27 cellular contexts compared by ENCODE assay signal in the genomic region with DNA sequence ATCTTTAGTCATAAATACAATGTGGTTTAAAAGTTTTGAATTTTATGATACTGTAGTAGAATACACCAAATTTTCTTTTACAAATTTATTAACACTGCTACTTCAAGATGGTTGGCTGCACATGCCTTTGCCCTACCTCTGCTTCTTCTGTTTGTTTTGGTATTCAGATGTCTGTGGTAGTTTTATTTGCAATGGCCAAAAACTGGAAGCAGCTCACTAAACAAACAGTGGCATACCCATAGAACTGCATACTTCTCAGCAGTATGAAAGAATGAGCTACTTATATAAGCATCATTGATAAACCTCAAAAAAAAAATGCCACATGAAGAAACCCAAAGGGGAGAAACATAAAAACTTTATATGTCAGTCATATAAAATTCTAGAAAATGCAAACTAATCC. TPM values are rescaled to one million over a fixed set of nuclear protein-coding genes. Genes with fewer than 3 reads are reported as not detected.
DNase-seq lines count a peak whose midpoint lies in the region; ATAC-seq and TF ChIP-seq lines count a peak whose summit lies in the region.
"Had no signal": no experiment of that assay in that cellular context is flagged by ENCODE, and none has a peak within 500 bp of the region (broad histone marks: within the 10 kb centered on the region; RNA-seq: fewer than 3 reads in every experiment).

No MANE protein-coding gene starts in this region.

- H3K79me1 ChIP-seq in IMR-90 (ENCODE audit: low read depth in 1 of 2, low read length in 2 of 2), result peaks cover 22 to 45% of the 10 kb centered on the region in 2 experiments

- H2BK5ac ChIP-seq in IMR-90 (ENCODE audit: low read depth, low read length, poor library complexity, severe bottlenecking), result no peak overlapping the region

- H3K9me3 ChIP-seq in IMR-90 (ENCODE audit: control insufficient read depth, insufficient read depth, low read length), result 0 out of 2 replicates have a peak, but pooled peaks cover under 1% of the 10 kb centered on the region
- H3K9me3 ChIP-seq: body of pancreas, Caco-2, upper lobe of left lung had no signal

- POLR2A ChIA-PET in IMR-90 (lab: Charles Lee; ENCODE audit: unreplicated experiment), result interaction anchor here (0.6 kb wide), 1 partner anchor 37 kb away, joined by 3 read pairs; no protein-coding TSS in a partner anchor
- POLR2A ChIA-PET in HEK293T (lab: Yijun Ruan, JAX), result no interaction called here

- H3K14ac ChIP-seq in IMR-90 (replicated peaks; ENCODE audit: low read depth, low read length), result no peak overlapping the region

- H2BK20ac ChIP-seq in IMR-90 (ENCODE audit: low read depth, low read length), result no peak overlapping the region

- no peak overlapping the region for H4K91ac ChIP-seq in IMR-90 (ENCODE audit: insufficient read depth, low read depth, low read length)

- H3K4me3 ChIP-seq in IMR-90 (ENCODE audit: insufficient read depth, low read depth, low read length) (no peak overlapping the region), coronary artery (no peak overlapping the region)
- H3K4me3 ChIP-seq: body of pancreas, upper lobe of left lung had no signal

- no peak for TF ChIP-seq CTCF in IMR-90 (conservative IDR thresholded peaks at IDR 0.05; ENCODE audit: low read depth, low read length)
- no peak for TF ChIP-seq CTCF in coronary artery (IDR thresholded peaks at IDR 0.05)

- H3K27me3 ChIP-seq in IMR-90 (ENCODE audit: control insufficient read depth, insufficient read depth, low read length), result no peaks in the 10 kb centered on the region
- H3K27me3 ChIP-seq: body of pancreas, foreskin keratinocyte, upper lobe of left lung had no signal

- H3K23ac ChIP-seq in IMR-90 (ENCODE audit: low read depth, low read length), result no peak overlapping the region

- intact Hi-C loops in IMR-90 (cut with micrococcal nuclease), result no loop called here

- CTCF ChIA-PET in activated CD8-positive, alpha-beta memory T cell treated with anti-CD3 and anti-CD28 coated beads, Interleukin-2, amount 10 ng/mL, durations not matched to agents 7 days and 5 days (lab: Charles Lee), result interaction anchor here (0.6 to 1.0 kb wide), 2 partner anchors 14 to 24 kb away, joined by 3 read pairs; no protein-coding TSS in a partner anchor
- CTCF ChIA-PET in IMR-90 (lab: Yijun Ruan, JAX) (no interaction called here), HEK293T (lab: Yijun Ruan, JAX) (no interaction called here)

- no peak overlapping the region for H2AK9ac ChIP-seq in IMR-90 (replicated peaks; ENCODE audit: low read depth, low read length, poor library complexity)

- peaks cover 31% of the 10 kb centered on the region for H3K4me1 Mint-ChIP-seq in activated CD8-positive, alpha-beta memory T cell treated with anti-CD3 and anti-CD28 coated beads, Interleukin-2, amount 10 ng/mL, durations not matched to agents 7 days and 5 days
- peaks cover 39% of the 10 kb centered on the region for H3K4me1 Mint-ChIP-seq in activated naive CD8-positive, alpha-beta T cell (ENCODE audit: low read depth)
- H3K4me1 Mint-ChIP-seq in memory B cell, result peaks cover 7% of the 10 kb centered on the region

- H3K27me3 Mint-ChIP-seq in activated CD8-positive, alpha-beta memory T cell treated with anti-CD3 and anti-CD28 coated beads, Interleukin-2, amount 10 ng/mL, durations not matched to agents 7 days and 5 days, result no peaks in the 10 kb centered on the region
- H3K27me3 Mint-ChIP-seq in activated naive CD8-positive, alpha-beta T cell, result no peaks in the 10 kb centered on the region
- no peaks in the 10 kb centered on the region for H3K27me3 Mint-ChIP-seq in memory B cell

- TF ChIP-seq RAD21 in IMR-90 (IDR thresholded peaks at IDR 0.05; ENCODE audit: low read length), result no peak

- no peak for ATAC-seq in activated CD8-positive, alpha-beta memory T cell treated with anti-CD3 and anti-CD28 coated beads, Interleukin-2, amount 10 ng/mL, durations not matched to agents 7 days and 5 days
- ATAC-seq in IMR-90 (ENCODE audit: low read depth) (peak; percentile 92), memory B cell (ENCODE audit: low read depth) (no peak)
- ATAC-seq: body of pancreas, foreskin keratinocyte, left colon had no signal

- H3K4ac ChIP-seq in IMR-90 (ENCODE audit: low read depth, low read length), result no peak overlapping the region

- H3K27ac ChIP-seq in IMR-90 (ENCODE audit: insufficient read depth, low read length) (no peak overlapping the region), coronary artery (no peak overlapping the region)
- H3K27ac ChIP-seq: body of pancreas, foreskin keratinocyte, RWPE1 had no signal

- no peaks in the 10 kb centered on the region for H3K9me3 Mint-ChIP-seq in activated CD8-positive, alpha-beta memory T cell treated with anti-CD3 and anti-CD28 coated beads, Interleukin-2, amount 10 ng/mL, durations not matched to agents 7 days and 5 days (ENCODE audit: low read depth)
- H3K9me3 Mint-ChIP-seq in activated naive CD8-positive, alpha-beta T cell (ENCODE audit: low read depth), result no peaks in the 10 kb centered on the region
- no peaks in the 10 kb centered on the region for H3K9me3 Mint-ChIP-seq in memory B cell

- no TSS peak for BruUV-seq in IMR-90 (replicated peaks; lab: Mats Ljungman, UMichigan)

- dilution Hi-C loops in IMR-90 (cut with HindIII; ENCODE audit: low sequenced_read_pairs, unreplicated experiment), result no loop called here

- TF ChIP-seq POLR2A in IMR-90 (IDR thresholded peaks at IDR 0.05; ENCODE audit: low read depth, low read length), result no peak

- H3K4me1 ChIP-seq in IMR-90 (ENCODE audit: control insufficient read depth, insufficient read depth, low read length), result peaks cover under 1% of the 10 kb centered on the region; the same call in 1 of the 2 replicates
- H3K4me1 ChIP-seq: body of pancreas, Caco-2, foreskin keratinocyte had no signal

- no peak overlapping the region for H3K18ac ChIP-seq in IMR-90 (ENCODE audit: low read depth, low read length)

- no peak overlapping the region for H2BK15ac ChIP-seq in IMR-90 (ENCODE audit: low read depth, low read length)

- H3K9me1 ChIP-seq in IMR-90 (ENCODE audit: insufficient read depth, low read length), result no peaks in the 10 kb centered on the region

- peaks cover 19% of the 10 kb centered on the region for H4K20me1 ChIP-seq in IMR-90 (ENCODE audit: insufficient read depth, low read length)

- H3K4me3 Mint-ChIP-seq in activated CD8-positive, alpha-beta memory T cell treated with anti-CD3 and anti-CD28 coated beads, Interleukin-2, amount 10 ng/mL, durations not matched to agents 7 days and 5 days, result no peak overlapping the region
- no peak overlapping the region for H3K4me3 Mint-ChIP-seq in activated naive CD8-positive, alpha-beta T cell
- no peak overlapping the region for H3K4me3 Mint-ChIP-seq in memory B cell

- H2AK5ac ChIP-seq in IMR-90 (ENCODE audit: low read depth, low read length), result no peak overlapping the region

- no peak overlapping the region for H2AFZ ChIP-seq in IMR-90 (replicated peaks; ENCODE audit: low read length, poor library complexity)

- H3K56ac ChIP-seq in IMR-90 (ENCODE audit: extremely low read depth, insufficient read depth, low read length), result no peak overlapping the region

- DNase-seq in activated CD8-positive, alpha-beta memory T cell treated with anti-CD3 and anti-CD28 coated beads, Interleukin-2, amount 10 ng/mL, durations not matched to agents 7 days and 5 days, result no peak
- no peak for DNase-seq in activated CD8-positive, alpha-beta memory T cell treated with anti-CD3 and anti-CD28 coated beads, Interleukin-2, amount 50 U/mL, for 48 hours
- DNase-seq in IMR-90 (peak; percentile 62), memory B cell (ENCODE audit: low spot score in 2 of 2) (no peak), HEK293T (ENCODE audit: extremely low spot score) (no peak), amniotic stem cell (lab: John Stamatoyannopoulos, UW) (no peak), coronary artery (ENCODE audit: low spot score) (no peak)
- DNase-seq: activated CD4-positive, alpha-beta T cell treated with anti-CD3 and anti-CD28 coated beads for 4 hours; activated naive CD4-positive, alpha-beta T cell treated with Interleukin-2 at 50 U/mL for 16 hours; body of pancreas; Caco-2; DND-41; effector memory CD4-positive, alpha-beta T cell; foreskin keratinocyte; H7; left colon; NCI-H1048; NCI-H1930; NCI-H2227 treated with DMSO at 0.1 percent for 48 hours; NCI-H69; occipital lobe; stimulated activated CD8-positive, alpha-beta memory T cell treated with anti-CD3 and anti-CD28 coated beads, Interleukin-4, amount 100 ng/mL, for 48 hours; substantia nigra; T-helper 2 cell; upper lobe of left lung had no signal

- peaks cover 2% of the 10 kb centered on the region for H3K36me3 ChIP-seq in IMR-90 (ENCODE audit: control insufficient read depth, insufficient read depth, low read length)

- no peak overlapping the region for H3K4me2 ChIP-seq in IMR-90 (ENCODE audit: low read depth, low read length)

- H3K27ac Mint-ChIP-seq in activated CD8-positive, alpha-beta memory T cell treated with anti-CD3 and anti-CD28 coated beads, Interleukin-2, amount 10 ng/mL, durations not matched to agents 7 days and 5 days, result peak overlapping the region; percentile 55
- H3K27ac Mint-ChIP-seq in activated naive CD8-positive, alpha-beta T cell, result peak overlapping the region; percentile 70
- peak overlapping the region; percentile 5 for H3K27ac Mint-ChIP-seq in memory B cell

- peaks cover 44% of the 10 kb centered on the region for H3K36me3 Mint-ChIP-seq in activated CD8-positive, alpha-beta memory T cell treated with anti-CD3 and anti-CD28 coated beads, Interleukin-2, amount 10 ng/mL, durations not matched to agents 7 days and 5 days
- peaks cover 9% of the 10 kb centered on the region for H3K36me3 Mint-ChIP-seq in activated naive CD8-positive, alpha-beta T cell
- H3K36me3 Mint-ChIP-seq in memory B cell, result peaks cover 15% of the 10 kb centered on the region

- no peak overlapping the region for H4K8ac ChIP-seq in IMR-90 (ENCODE audit: low read depth in 2 of 2, low read length in 2 of 2)

- no peak overlapping the region for H3K9ac ChIP-seq in IMR-90 (ENCODE audit: low read depth, low read length)

- H4K5ac ChIP-seq in IMR-90 (ENCODE audit: low read depth, low read length), result no peak overlapping the region

- in situ Hi-C loops in IMR-90 (cut with MboI; ENCODE audit: low sequenced_read_pairs), result no loop called here

- H2BK120ac ChIP-seq in IMR-90 (ENCODE audit: low read depth, low read length), result no peak overlapping the region

RNA-seq across cellular contexts. Expression of a gene that starts 19.5 kb away (rescaled TPM):
- 100 to 1,000 TPM; 118 to 156 TPM for total RNA-seq in activated CD8-positive, alpha-beta memory T cell treated with anti-CD3 and anti-CD28 coated beads, Interleukin-2, amount 10 ng/mL, durations not matched to agents 7 days and 5 days
- 73.0 and 93.7 TPM in 2 replicates for total RNA-seq in IMR-90 (2012; rRNA removed)
- 54.0 and 62.3 TPM in 2 replicates for polyA plus RNA-seq in IMR-90 (2012; rRNA removed)
- polyA plus RNA-seq in IMR-90 (2012; cell fraction: cytosol; rRNA removed), result 29.2 and 37.6 TPM in 2 replicates
- polyA plus RNA-seq in IMR-90 (2012; cell fraction: nucleus; rRNA removed; ENCODE audit: low replicate concordance), result 121 and 155 TPM in 2 replicates

RNA-seq across cellular contexts. Expression of a gene that starts 39.5 kb away (rescaled TPM):
- 10 to 100 TPM; 26.7 to 35.6 TPM for total RNA-seq in activated CD8-positive, alpha-beta memory T cell treated with anti-CD3 and anti-CD28 coated beads, Interleukin-2, amount 10 ng/mL, durations not matched to agents 7 days and 5 days
- total RNA-seq in IMR-90 (2012; rRNA removed), result 27.1 and 29.2 TPM in 2 replicates
- 21.8 and 23.8 TPM in 2 replicates for polyA plus RNA-seq in IMR-90 (2012; rRNA removed)
- 10.5 and 13.3 TPM in 2 replicates for polyA plus RNA-seq in IMR-90 (2012; cell fraction: cytosol; rRNA removed)
- 5.4 and 27.0 TPM in 2 replicates for polyA plus RNA-seq in IMR-90 (2012; cell fraction: nucleus; rRNA removed; ENCODE audit: low replicate concordance)

RNA-seq across cellular contexts. Expression of a gene that starts 51.9 kb away (rescaled TPM):
- 10 to 100 TPM; 44.5 to 50.6 TPM for total RNA-seq in activated CD8-positive, alpha-beta memory T cell treated with anti-CD3 and anti-CD28 coated beads, Interleukin-2, amount 10 ng/mL, durations not matched to agents 7 days and 5 days
- 10.4 and 11.1 TPM in 2 replicates for total RNA-seq in IMR-90 (2012; rRNA removed)
- 26.1 and 29.7 TPM in 2 replicates for polyA plus RNA-seq in IMR-90 (2012; rRNA removed)
- polyA plus RNA-seq in IMR-90 (2012; cell fraction: cytosol; rRNA removed), result 18.8 and 34.8 TPM in 2 replicates
- polyA plus RNA-seq in IMR-90 (2012; cell fraction: nucleus; rRNA removed; ENCODE audit: low replicate concordance), result 99.3 and 171 TPM in 2 replicates

Comparison
In these comparisons a context has a peak if more than half of its experiments do, and no peak if none do; other contexts are left out.
1. H3K27ac Mint-ChIP-seq: peak in every context shown above with its lines; median percentile 70 in activated naive CD8-positive, alpha-beta T cell; 55 in activated CD8-positive, alpha-beta memory T cell treated with anti-CD3 and anti-CD28 coated beads, Interleukin-2, amount 10 ng/mL, durations not matched to agents 7 days and 5 days; 5 in memory B cell.